Comparison of ENCODE assay signal across 9 cellular contexts in the genomic region with DNA sequence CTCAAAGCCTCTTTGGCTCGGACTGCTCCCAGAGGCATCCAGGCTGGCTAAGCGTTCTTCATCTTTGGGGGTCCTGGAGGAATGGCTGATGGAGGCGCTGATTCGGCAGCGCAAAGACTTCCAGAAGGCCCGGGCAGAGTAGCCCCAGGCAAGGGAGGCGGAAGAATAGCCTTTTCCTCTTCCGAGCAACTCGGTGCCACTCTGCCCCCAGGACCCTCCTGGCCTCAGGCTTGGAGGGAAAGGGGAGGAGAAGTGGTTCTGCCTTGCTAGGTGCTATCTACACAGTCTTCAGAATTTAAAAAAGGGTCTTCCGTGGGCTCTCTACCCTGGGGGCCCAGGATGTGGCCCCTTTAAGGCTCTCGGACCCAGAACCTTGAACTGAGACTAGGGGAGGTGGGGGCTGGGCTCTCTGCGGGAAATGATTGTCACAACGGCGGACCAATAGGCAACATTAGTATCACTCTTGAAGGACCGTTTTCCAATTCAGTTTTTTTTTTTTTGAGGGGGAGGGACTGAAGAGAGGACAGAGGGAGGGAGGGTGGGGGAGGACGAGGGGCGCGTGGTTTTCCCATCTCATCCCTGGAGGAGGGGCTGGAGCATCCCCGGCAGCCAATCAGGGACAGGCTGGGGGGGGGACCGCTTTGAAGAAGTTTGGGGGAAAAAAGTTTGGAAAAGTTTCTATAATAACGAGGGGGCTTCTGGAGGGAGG. TPM values are rescaled to one million over a fixed set of nuclear protein-coding genes. Genes with fewer than 3 reads are reported as not detected.
DNase-seq lines count a peak whose midpoint lies in the region; ATAC-seq, FAIRE-seq and TF ChIP-seq lines count a peak whose summit lies in the region.
"Had no signal": no experiment of that assay in that cellular context is flagged by ENCODE, and none has a peak within 500 bp of the region (broad histone marks: within the 10 kb centered on the region; RNA-seq: fewer than 3 reads in every experiment).

A gene (plus strand): TSS at position 679 of the 709 bp plus-strand sequence. CDS start 157 bp downstream, outside the sequence.

- H2BK5ac ChIP-seq in trophoblast cell (ENCODE audit: low read depth, low read length, poor library complexity): peak within 1 kb of the TSS; percentile 97

- H4K91ac ChIP-seq in trophoblast cell (ENCODE audit: low read depth, low read length): peak within 1 kb of the TSS; percentile 99

- H3K18ac ChIP-seq in trophoblast cell (ENCODE audit: low read length): peak within 1 kb of the TSS; percentile 98

- peak within 1 kb of the TSS; percentile 19 for H3K9ac ChIP-seq in trophoblast cell (ENCODE audit: low read length)

- H3K4me1 ChIP-seq in heart right ventricle: peaks cover 0 to 67% (median 25%) of the 10 kb centered on the region in 9 donors
- peaks cover 3 to 9% of the 10 kb centered on the region in 2 experiments for H3K4me1 ChIP-seq in trophoblast cell (ENCODE audit: control insufficient read depth in 1 of 2, insufficient read depth in 2 of 2, low read length in 2 of 2)

- TF ChIP-seq CTCF in D721Med (IDR thresholded peaks at IDR 0.05; ENCODE audit: insufficient read depth, missing control alignments) (no peak), HFF-Myc (IDR thresholded peaks at IDR 0.05; ENCODE audit: low read depth, low read length, missing control alignments) (no peak), heart right ventricle (IDR thresholded peaks at IDR 0.05) (no peak)

- H3K4me2 ChIP-seq in trophoblast cell (ENCODE audit: low read length): peak within 1 kb of the TSS; percentile 98

- H3K4me3 ChIP-seq in HFF-Myc (replicated peaks; ENCODE audit: low read depth, low read length) (peak within 1 kb of the TSS; percentile 94), heart right ventricle (peak within 1 kb of the TSS; percentile 29 to 64 (median 57)), trophoblast cell (ENCODE audit: low read depth, low read length) (peak within 1 kb of the TSS; percentile 77)

- peak within 1 kb of the TSS; percentile 96 for H4K8ac ChIP-seq in trophoblast cell (ENCODE audit: low read depth, low read length)

- intact Hi-C loops in heart right ventricle (cut with DNase I): loop anchor here (2.0 to 10.0 kb wide), 7 partner anchors 31 to 67 kb away; a partner anchor contains a TSS

- DNase-seq in D721Med (ENCODE audit: insufficient read length, low spot score): peak; percentile 70
- DNase-seq in HFF-Myc (ENCODE audit: extremely low read depth, low read depth): peak; percentile 96
- peak; percentile 91 for DNase-seq in NCI-H2227 (lab: John Stamatoyannopoulos, UW; ENCODE audit: unreplicated experiment)
- DNase-seq in heart right ventricle: peak; percentile 72 to 89
- peak in 1 of 2 donors; percentile 51 for DNase-seq in trophoblast cell
- no peak for DNase-seq in RCC 7860 (ENCODE audit: low spot score)
- no peak for DNase-seq in ACHN

- peak; percentile 27 to 56 (median 46) for ATAC-seq in heart right ventricle

- FAIRE-seq in D721Med (lab: Jason Lieb, UNC) (no peak), RCC 7860 (lab: Jason Lieb, UNC) (no peak)

- peak within 1 kb of the TSS; percentile 71 for H2AFZ ChIP-seq in trophoblast cell (ENCODE audit: insufficient read depth, low read length, poor library complexity)

- peak within 1 kb of the TSS; percentile 83 for H2AK5ac ChIP-seq in trophoblast cell (ENCODE audit: low read length)

- peaks cover 6% of the 10 kb centered on the region for H3K79me2 ChIP-seq in trophoblast cell (ENCODE audit: control insufficient read depth, insufficient read depth, low read length, poor library complexity)

- no peaks in the 10 kb centered on the region for H3K9me3 ChIP-seq in heart right ventricle
- H3K9me3 ChIP-seq in trophoblast cell (ENCODE audit: insufficient read depth, low read depth, low read length): no peaks in the 10 kb centered on the region

- 5 to 6% methylated on average over 21 of the region's 21 CpGs for WGBS in heart right ventricle, 2 donors
- no CpG with 5 or more reads among the region's 21 CpGs for WGBS in trophoblast cell (ENCODE audit: extremely low coverage, insufficient coverage, insufficient read length)

- peak within 1 kb of the TSS; percentile 81 for H2BK12ac ChIP-seq in trophoblast cell (ENCODE audit: low read length)

- H3K27me3 ChIP-seq in heart right ventricle (peaks cover 0 to 56% (median 9%) of the 10 kb centered on the region in 7 donors), trophoblast cell (ENCODE audit: insufficient read depth, low read length) (no peaks in the 10 kb centered on the region)

- H3K36me3 ChIP-seq in heart right ventricle (peaks cover 0 to 2% (median 0%) of the 10 kb centered on the region in 9 donors), trophoblast cell (ENCODE audit: control insufficient read depth in 1 of 2, insufficient read depth in 2 of 2, low read length in 2 of 2) (peaks cover 8 to 16% of the 10 kb centered on the region in 2 experiments)

- peak within 1 kb of the TSS; percentile 97 for H2BK120ac ChIP-seq in trophoblast cell (ENCODE audit: insufficient read depth, low read length, poor library complexity)

- H3K14ac ChIP-seq in trophoblast cell (ENCODE audit: low read length): peak within 1 kb of the TSS; percentile 93

- peak within 1 kb of the TSS; percentile 97 for H3K4ac ChIP-seq in trophoblast cell (ENCODE audit: low read depth, low read length)

- no peak within 1 kb of the TSS for H3K23ac ChIP-seq in trophoblast cell (ENCODE audit: low read length)

- H3K79me1 ChIP-seq in trophoblast cell (ENCODE audit: low read length): peaks cover 30% of the 10 kb centered on the region

- peak within 1 kb of the TSS; percentile 94 for H4K12ac ChIP-seq in trophoblast cell (ENCODE audit: low read depth, low read length)

- in situ Hi-C loops in ACHN (cut with HindIII; ENCODE audit: low pct_ligation_motif_present, low pct_unique_long_range_greater_than_20kb, low sequenced_read_pairs): no loop called here

- peak within 1 kb of the TSS; percentile 73 for H3K27ac ChIP-seq in angular gyrus (ENCODE audit: low read depth, low read length)
- peak within 1 kb of the TSS; percentile 83 to 96 (median 91) for H3K27ac ChIP-seq in heart right ventricle
- H3K27ac ChIP-seq in trophoblast cell (ENCODE audit: low read depth, low read length): peak within 1 kb of the TSS; percentile 81

RNA-seq across cellular contexts. Expression of the gene that starts here (rescaled TPM):
- 10 to 100 TPM in 4 of 10 donors, 1 to 10 TPM in 6; 3.0 to 42.0 (median 7.8) TPM for total RNA-seq in heart right ventricle
- 10 to 100 TPM; 28.7 to 69.2 TPM for polyA plus RNA-seq in heart right ventricle
- 33.4 and 33.6 TPM in 2 replicates for polyA plus RNA-seq in trophoblast cell (2013)
- total RNA-seq: T-helper 1 cell treated with Interleukin-12 subunit alpha and Interleukin-12 subunit beta and Interleukin-4 antibody, amounts not matched to agents 30 ng/mL and 1 ng/mL, for 36 hours had no signal

Comparison
In these comparisons a context has a peak if more than half of its experiments do, and no peak if none do; other contexts are left out.
1. DNase-seq: peak in D721Med (single experiment), HFF-Myc (single experiment), NCI-H2227 (single experiment) and heart right ventricle (2 of 2); none in RCC 7860 (single experiment) and ACHN (single experiment).
2. Peak in every context shown above with its lines, with median percentiles within 50 percentile points of each other: H3K4me3 ChIP-seq and H3K27ac ChIP-seq.